34 cellular contexts compared by ENCODE assay signal in genomic region chr2:15793978-15794377, GRCh38.
DNase-seq lines count a peak whose midpoint lies in the region; ATAC-seq, FAIRE-seq and TF ChIP-seq lines count a peak whose summit lies in the region.
"Had no signal": no experiment of that assay in that cellular context is flagged by ENCODE, and none has a peak within 500 bp of the region (broad histone marks: within the 10 kb centered on the region; RNA-seq: fewer than 3 reads in every experiment).

No MANE protein-coding gene starts in this region.

- H2BK15ac ChIP-seq in neuronal stem cell (ENCODE audit: low read length) = no peak overlapping the region

- H3K27me3 ChIP-seq in GM23338 (ENCODE audit: insufficient read depth) (no peaks in the 10 kb centered on the region), neuronal stem cell (ENCODE audit: control insufficient read depth in 3 of 3, insufficient read depth in 3 of 3, low read depth in 1 of 3, low read length in 3 of 3) (peaks cover 0 to 7% (median 0%) of the 10 kb centered on the region in 3 experiments), pancreas (no peaks in the 10 kb centered on the region)
- H3K27me3 ChIP-seq: BE2C; BLaER1; BLaER1 treated with 17β-estradiol and CSF1 and Interleukin-3, amounts not matched to agents 10 nM and 100 nM had no signal

- H4K8ac ChIP-seq in neuronal stem cell (ENCODE audit: low read depth, low read length) = no peak overlapping the region

- no peak overlapping the region for H3K9ac ChIP-seq in neuronal stem cell (ENCODE audit: low read depth, low read length, poor library complexity)
- H3K9ac ChIP-seq: BLaER1; BLaER1 treated with 17β-estradiol and CSF1 and Interleukin-3, amounts not matched to agents 10 nM and 100 nM had no signal

- H3K4me1 ChIP-seq in GM23338 (ENCODE audit: insufficient read depth) (peaks cover 6% of the 10 kb centered on the region; the same call in 1 of the 2 replicates), neuronal stem cell (ENCODE audit: control insufficient read depth in 2 of 2, insufficient read depth in 1 of 2, low read depth in 1 of 2, low read length in 2 of 2) (peaks cover 0 to 5% of the 10 kb centered on the region in 2 donors), pancreas (no peaks in the 10 kb centered on the region)
- H3K4me1 ChIP-seq: A549, BE2C had no signal

- H2AFZ ChIP-seq in GM23338 (peak overlapping the region; percentile 18; the same call in 1 of the 2 replicates), neuronal stem cell (ENCODE audit: low read length) (no peak overlapping the region)

- H4K91ac ChIP-seq in neuronal stem cell (ENCODE audit: low read depth, low read length, poor library complexity) = no peak overlapping the region

- H3K4ac ChIP-seq in neuronal stem cell (ENCODE audit: low read length) = no peak overlapping the region

- no peaks in the 10 kb centered on the region for H3K9me3 ChIP-seq in neuronal stem cell (replicated peaks in 1 of 2; ENCODE audit: control insufficient read depth in 2 of 2, insufficient read depth in 1 of 2, low read depth in 1 of 2, low read length in 2 of 2)
- no peaks in the 10 kb centered on the region for H3K9me3 ChIP-seq in pancreas
- H3K9me3 ChIP-seq: A549; BE2C; BLaER1; BLaER1 treated with 17β-estradiol and CSF1 and Interleukin-3, amounts not matched to agents 10 nM and 100 nM; Caco-2 had no signal

- H2BK120ac ChIP-seq in neuronal stem cell (ENCODE audit: low read depth, low read length) = no peak overlapping the region

- no peaks in the 10 kb centered on the region for H3F3A ChIP-seq in GM23338 (replicated peaks; ENCODE audit: low read depth)

- no peaks in the 10 kb centered on the region for H4K20me1 ChIP-seq in GM23338 (replicated peaks; ENCODE audit: insufficient read depth)
- H4K20me1 ChIP-seq: BLaER1; BLaER1 treated with 17β-estradiol and CSF1 and Interleukin-3, amounts not matched to agents 10 nM and 100 nM had no signal

- no peak overlapping the region for H3K27ac ChIP-seq in GM23338 (ENCODE audit: low read depth)
- H3K27ac ChIP-seq in neuronal stem cell (replicated peaks; ENCODE audit: low read length) = no peak overlapping the region
- no peak overlapping the region for H3K27ac ChIP-seq in pancreas
- H3K27ac ChIP-seq: 22Rv1; A549; BLaER1; BLaER1 treated with 17β-estradiol and CSF1 and Interleukin-3, amounts not matched to agents 10 nM and 100 nM; C4-2B had no signal

- no CpG with 5 or more reads among the region's 9 CpGs for WGBS in neuronal stem cell (ENCODE audit: extremely low coverage in 2 of 2, insufficient read length in 2 of 2, insufficient replicate concordance in 1 of 2), 2 donors
- WGBS in pancreas, 2 donors = 66 to 70% methylated on average over 9 of the region's 9 CpGs

- no peak for ATAC-seq in GM23338
- ATAC-seq in pancreas = no peak
- ATAC-seq: A549; CD8-positive, alpha-beta T cell had no signal

- no peak overlapping the region for H3K4me3 Mint-ChIP-seq in GM23338
- H3K4me3 Mint-ChIP-seq: B cell; CD14-positive monocyte; CD4-positive, alpha-beta memory T cell; CD4-positive, alpha-beta T cell; CD4-positive, CD25-positive, alpha-beta regulatory T cell; CD8-positive, alpha-beta memory T cell; CD8-positive, alpha-beta T cell had no signal

- H3K23ac ChIP-seq in neuronal stem cell (ENCODE audit: low read depth, low read length, poor library complexity) = no peak overlapping the region

- peaks cover 9% of the 10 kb centered on the region; the same call in 2 of the 3 replicates for H3K4me1 Mint-ChIP-seq in GM23338
- H3K4me1 Mint-ChIP-seq: B cell; CD14-positive monocyte; CD4-positive, alpha-beta memory T cell; CD4-positive, CD25-positive, alpha-beta regulatory T cell; CD8-positive, alpha-beta memory T cell had no signal

- no peak overlapping the region for H3K14ac ChIP-seq in neuronal stem cell (ENCODE audit: low read length)

- intact Hi-C loops in pancreas (cut with DNase I) = no loop called here

- no peaks in the 10 kb centered on the region for H3K79me1 ChIP-seq in neuronal stem cell (ENCODE audit: low read depth, low read length)

- H3K79me2 ChIP-seq in GM23338 (replicated peaks; ENCODE audit: insufficient read depth) = no peaks in the 10 kb centered on the region

- no peak overlapping the region for H2BK12ac ChIP-seq in neuronal stem cell (ENCODE audit: low read length)

- peaks cover 5% of the 10 kb centered on the region for H3K27me3 Mint-ChIP-seq in GM23338 (ENCODE audit: insufficient read depth, low read depth, poor library complexity)
- H3K27me3 Mint-ChIP-seq: CD4-positive, alpha-beta T cell; CD4-positive, CD25-positive, alpha-beta regulatory T cell had no signal

- TF ChIP-seq CTCF in GM23338 (conservative IDR thresholded peaks at IDR 0.05; ENCODE audit: low read depth in 2 of 2) (no peak), pancreas (IDR thresholded peaks at IDR 0.05) (no peak)

- DNase-seq in GM23338 (ENCODE audit: low spot score) (no peak), SK-N-DZ (ENCODE audit: low spot score) (peak; percentile 94), neuronal stem cell (ENCODE audit: low spot score) (no peak), pancreas (no peak), C1 segment of cervical spinal cord (lab: John Stamatoyannopoulos, UW) (no peak)
- DNase-seq in activated naive CD4-positive, alpha-beta T cell (lab: John Stamatoyannopoulos, UW) = no peak
- DNase-seq: 8988T; ACHN; AML-193; BE2C; Caco-2; Calu3; CD4-positive, alpha-beta memory T cell; CD4-positive, alpha-beta T cell; CD4-positive, CD25-positive, alpha-beta regulatory T cell; CD8-positive, alpha-beta memory T cell; CD8-positive, alpha-beta T cell; COR-L47; DMS 273 treated with DMSO at 0.1 percent for 48 hours; DMS153; DMS53; DMS79; DMS79 treated with DMSO at 0.1 percent for 48 hours; DND-41; EL had no signal

- peak overlapping the region; percentile 5 for H3K18ac ChIP-seq in neuronal stem cell (ENCODE audit: low read length)

- H3K36me3 Mint-ChIP-seq in GM23338 (ENCODE audit: low read depth) = no peaks in the 10 kb centered on the region
- H3K36me3 Mint-ChIP-seq: CD14-positive monocyte; CD4-positive, alpha-beta memory T cell; CD4-positive, CD25-positive, alpha-beta regulatory T cell; CD8-positive, alpha-beta memory T cell; CD8-positive, alpha-beta T cell had no signal

- no peak overlapping the region for H3K4me3 ChIP-seq in GM23338
- H3K4me3 ChIP-seq in neuronal stem cell (ENCODE audit: low read length in 2 of 2) = no peak overlapping the region
- no peak overlapping the region for H3K4me3 ChIP-seq in pancreas
- H3K4me3 ChIP-seq: A549; BLaER1; BLaER1 treated with 17β-estradiol and CSF1 and Interleukin-3, amounts not matched to agents 10 nM and 100 nM had no signal

- no peak for FAIRE-seq in pancreas (lab: Jason Lieb, UNC)
- FAIRE-seq: A204.1, A549, D721Med had no signal

- H3K9me2 ChIP-seq in GM23338 (ENCODE audit: insufficient read depth) = 0 out of 2 replicates have a peak, but pooled peaks cover 7% of the 10 kb centered on the region

- no peak overlapping the region for H3K4me2 ChIP-seq in GM23338
- no peak overlapping the region for H3K4me2 ChIP-seq in neuronal stem cell (ENCODE audit: insufficient read depth, low read length, poor library complexity, severe bottlenecking)
- H3K4me2 ChIP-seq: A549; BLaER1; BLaER1 treated with 17β-estradiol and CSF1 and Interleukin-3, amounts not matched to agents 10 nM and 100 nM had no signal

- no peaks in the 10 kb centered on the region; the same call in 2 of the 3 replicates for H3K9me3 Mint-ChIP-seq in GM23338
- H3K9me3 Mint-ChIP-seq: CD4-positive, alpha-beta memory T cell; CD4-positive, alpha-beta T cell; CD4-positive, CD25-positive, alpha-beta regulatory T cell; CD8-positive, alpha-beta T cell had no signal

- H3K36me3 ChIP-seq in GM23338 (ENCODE audit: insufficient read depth) (no peaks in the 10 kb centered on the region), neuronal stem cell (replicated peaks in 1 of 2; ENCODE audit: control insufficient read depth in 2 of 2, insufficient read depth in 2 of 2, low read length in 2 of 2) (no peaks in the 10 kb centered on the region), pancreas (no peaks in the 10 kb centered on the region)
- H3K36me3 ChIP-seq: BE2C; BLaER1; BLaER1 treated with 17β-estradiol and CSF1 and Interleukin-3, amounts not matched to agents 10 nM and 100 nM had no signal

- no peak overlapping the region for H2BK5ac ChIP-seq in neuronal stem cell (ENCODE audit: low read length)

- no peak overlapping the region for H3K27ac Mint-ChIP-seq in GM23338
- H3K27ac Mint-ChIP-seq: B cell; CD14-positive monocyte; CD4-positive, alpha-beta memory T cell; CD4-positive, alpha-beta T cell; CD4-positive, CD25-positive, alpha-beta regulatory T cell; CD8-positive, alpha-beta memory T cell; CD8-positive, alpha-beta T cell had no signal

- H2AK5ac ChIP-seq in neuronal stem cell (ENCODE audit: low read depth, low read length) = no peak overlapping the region

TF ChIP-seq in GM23338, 12 proteins besides CTCF, POLR2A, EP300 and RAD21 (continues in another document):
- TF ChIP-seq POLR2AphosphoS5 (IDR thresholded peaks at IDR 0.05; ENCODE audit: low read depth) = no peak
